ENCODE assay signal across 11 cellular contexts in genomic region chr7:47610506-47611044, GRCh38. TPM values are rescaled to one million over a fixed set of nuclear protein-coding genes. Genes with fewer than 3 reads are reported as not detected.
DNase-seq lines count a peak whose midpoint lies in the region; ATAC-seq and TF ChIP-seq lines count a peak whose summit lies in the region.
"Had no signal": no experiment of that assay in that cellular context is flagged by ENCODE, and none has a peak within 500 bp of the region (broad histone marks: within the 10 kb centered on the region; RNA-seq: fewer than 3 reads in every experiment).

No MANE protein-coding gene starts in this region.

- peak; percentile 25; the same call in 1 of the 2 replicates for TF ChIP-seq POLR2A in IMR-90 (IDR thresholded peaks at IDR 0.05; ENCODE audit: low read depth, low read length)
- TF ChIP-seq POLR2A in adrenal gland (IDR thresholded peaks at IDR 0.05) = no peak

- H2BK15ac ChIP-seq in IMR-90 (ENCODE audit: low read depth, low read length) = peak overlapping the region; percentile 48; the same call in 2 of the 3 replicates

- H3K23ac ChIP-seq in IMR-90 (ENCODE audit: low read depth, low read length) = peak overlapping the region; percentile 69

- peak overlapping the region; percentile 85 for H2AK9ac ChIP-seq in IMR-90 (replicated peaks; ENCODE audit: low read depth, low read length, poor library complexity)

- H3K14ac ChIP-seq in IMR-90 (replicated peaks; ENCODE audit: low read depth, low read length) = peak overlapping the region; percentile 84

- dilution Hi-C loops in IMR-90 (cut with HindIII; ENCODE audit: low sequenced_read_pairs, unreplicated experiment) = no loop called here

- no peaks in the 10 kb centered on the region for H3K27me3 Mint-ChIP-seq in MCF 10A (ENCODE audit: insufficient read depth, unreplicated experiment)

- peak overlapping the region; percentile 28 for H3K4me2 ChIP-seq in IMR-90 (ENCODE audit: low read depth, low read length)

- no peaks in the 10 kb centered on the region; the same call in 1 of the 2 replicates for H4K20me1 ChIP-seq in IMR-90 (ENCODE audit: insufficient read depth, low read length)

- WGBS in IMR-90 (ENCODE audit: extremely low coverage in 2 of 2, insufficient read length in 1 of 2), 2 experiments = 43% methylated on average over 1 of the region's 4 CpGs; no CpG with 5 or more reads in 1 of the 2 experiments
- 52 to 70% (median 59%) methylated on average over 4 of the region's 4 CpGs for WGBS in adrenal gland, 4 donors

- H3K27ac ChIP-seq in IMR-90 (ENCODE audit: insufficient read depth, low read length) = peak overlapping the region; percentile 86
- peak overlapping the region in 1 of 2 donors; percentile 67 for H3K27ac ChIP-seq in left lung
- peak overlapping the region; percentile 79 for H3K27ac ChIP-seq in subcutaneous abdominal adipose tissue (ENCODE audit: low read depth, low read length)
- H3K27ac ChIP-seq in adrenal gland = peak overlapping the region in 2 of 5 donors; percentile 34 to 69

- BruUV-seq in IMR-90 (replicated peaks; lab: Mats Ljungman, UMichigan) = no TSS peak
- no TSS peak for BruUV-seq in MCF 10A (replicated peaks; lab: Mats Ljungman, UMichigan)

- H3K9me3 ChIP-seq in IMR-90 (ENCODE audit: control insufficient read depth, insufficient read depth, low read length) (no peaks in the 10 kb centered on the region), left lung (no peaks in the 10 kb centered on the region), subcutaneous abdominal adipose tissue (ENCODE audit: control insufficient read depth in 5 of 5, low read length in 5 of 5) (no peaks in the 10 kb centered on the region), adrenal gland (replicated peaks in 1 of 3) (no peaks in the 10 kb centered on the region)

- H4K8ac ChIP-seq in IMR-90 (ENCODE audit: low read depth in 2 of 2, low read length in 2 of 2) = peak overlapping the region; percentile 64 to 91; a peak in 3 of 4 replicates

- peak overlapping the region; percentile 66 for H4K5ac ChIP-seq in IMR-90 (ENCODE audit: low read depth, low read length)

- POLR2A ChIA-PET in IMR-90 (lab: Charles Lee; ENCODE audit: unreplicated experiment) = interaction anchor here (0.6 to 1.6 kb wide), 6 partner anchors 13 to 99 kb away, joined by 3 to 7 read pairs (median 4); no protein-coding TSS in a partner anchor
- POLR2A ChIA-PET in MCF 10A (lab: Yijun Ruan, JAX) = interaction anchor here (1.1 to 1.4 kb wide), 2 partner anchors 9 to 41 kb away, joined by 3 to 5 read pairs; no protein-coding TSS in a partner anchor

- TF ChIP-seq RAD21 in IMR-90 (IDR thresholded peaks at IDR 0.05; ENCODE audit: low read length) = peak; percentile 8; the same call in 1 of the 2 replicates

- DNase-seq in IMR-90 (peak; percentile 94), MCF 10A (ENCODE audit: unreplicated experiment) (peak; percentile 59), left lung (no peak), posterior vena cava (ENCODE audit: low spot score) (no peak), adrenal gland (no peak)
- no peak for DNase-seq in activated CD4-positive, alpha-beta T cell treated with anti-CD3 and anti-CD28 coated beads, Interleukin-2, amount 50 U/mL, for 4 hours
- DNase-seq: islet precursor cell; SIG-M5; stimulated activated CD4-positive, alpha-beta T cell treated with anti-CD3 and anti-CD28 coated beads, Interleukin-2, amount 100 ng/mL, for 48 hours had no signal

- H2BK5ac ChIP-seq in IMR-90 (ENCODE audit: low read depth, low read length, poor library complexity, severe bottlenecking) = peak overlapping the region; percentile 93

- H3K36me3 ChIP-seq in IMR-90 (ENCODE audit: control insufficient read depth, insufficient read depth, low read length) = no peaks in the 10 kb centered on the region
- H3K36me3 ChIP-seq in left lung = no peaks in the 10 kb centered on the region
- H3K36me3 ChIP-seq in subcutaneous abdominal adipose tissue (ENCODE audit: control insufficient read depth in 5 of 5, insufficient read depth in 5 of 5, low read length in 5 of 5) = no peaks in the 10 kb centered on the region
- no peaks in the 10 kb centered on the region for H3K36me3 ChIP-seq in adrenal gland (replicated peaks in 1 of 2)

- H2BK120ac ChIP-seq in IMR-90 (ENCODE audit: low read depth, low read length) = peak overlapping the region; percentile 95

- peaks cover 6% of the 10 kb centered on the region for H3K4me1 Mint-ChIP-seq in MCF 10A (ENCODE audit: insufficient read depth, unreplicated experiment)

- peak overlapping the region; percentile 95 for H3K4ac ChIP-seq in IMR-90 (ENCODE audit: low read depth, low read length)

- no peak overlapping the region for H3K27ac Mint-ChIP-seq in MCF 10A (ENCODE audit: low read depth, unreplicated experiment)

- CTCF ChIA-PET in IMR-90 (lab: Yijun Ruan, JAX) (interaction anchor here (1.0 to 1.7 kb wide), 3 partner anchors 15 to 208 kb away, joined by 3 to 7 read pairs (median 4); no protein-coding TSS in a partner anchor), MCF 10A (lab: Yijun Ruan, JAX) (interaction anchor here (0.6 to 1.0 kb wide), 3 partner anchors 10 to 274 kb away, joined by 3 to 4 read pairs (median 3); no protein-coding TSS in a partner anchor)

- ATAC-seq in IMR-90 (ENCODE audit: low read depth) = peak; percentile 85
- ATAC-seq in left lung = peak; percentile 53
- no peak for ATAC-seq in HG03196 (IDR thresholded peaks at IDR 0.05; ENCODE audit: unreplicated experiment)

- H3K36me3 Mint-ChIP-seq in MCF 10A (ENCODE audit: insufficient read depth, unreplicated experiment) = no peaks in the 10 kb centered on the region

- peak overlapping the region; percentile 93 for H2BK20ac ChIP-seq in IMR-90 (ENCODE audit: low read depth, low read length)

- H3K9ac ChIP-seq in IMR-90 (ENCODE audit: low read depth, low read length) (peak overlapping the region; percentile 49), subcutaneous abdominal adipose tissue (ENCODE audit: low read length in 5 of 5) (peak overlapping the region in 1 of 5 donors; percentile 15)

- no peaks in the 10 kb centered on the region for H3K9me3 Mint-ChIP-seq in MCF 10A (ENCODE audit: unreplicated experiment)

- peak overlapping the region; percentile 95 for H4K91ac ChIP-seq in IMR-90 (ENCODE audit: insufficient read depth, low read depth, low read length)

- peaks cover 20% of the 10 kb centered on the region for H3K9me1 ChIP-seq in IMR-90 (ENCODE audit: insufficient read depth, low read length)

- peak overlapping the region; percentile 73 for H2AK5ac ChIP-seq in IMR-90 (ENCODE audit: low read depth, low read length)

- in situ Hi-C loops in IMR-90 (cut with MboI; ENCODE audit: low sequenced_read_pairs) = no loop called here

- intact Hi-C loops in IMR-90 (cut with micrococcal nuclease) = loop anchor here (5.0 kb wide), 2 partner anchors 38 to 42 kb away; no protein-coding TSS in a partner anchor
- intact Hi-C loops in MCF 10A (cut with micrococcal nuclease) = no loop called here
- intact Hi-C loops in left lung (cut with DNase I) = no loop called here
- intact Hi-C loops in posterior vena cava (cut with DNase I) = no loop called here
- intact Hi-C loops in adrenal gland (cut with DNase I) = no loop called here

- H3K4me1 ChIP-seq in IMR-90 (ENCODE audit: control insufficient read depth, insufficient read depth, low read length) (peaks cover 19% of the 10 kb centered on the region), left lung (peaks cover 0 to 14% of the 10 kb centered on the region in 2 donors), subcutaneous abdominal adipose tissue (ENCODE audit: control insufficient read depth in 5 of 5, insufficient read depth in 5 of 5, low read length in 5 of 5) (peaks cover 9 to 31% (median 22%) of the 10 kb centered on the region in 5 donors), adrenal gland (replicated peaks in 1 of 2) (no peaks in the 10 kb centered on the region)

- 0 out of 4 replicates have a peak, but pooled peaks cover 0 to 3% of the 10 kb centered on the region in 2 experiments for H3K79me1 ChIP-seq in IMR-90 (ENCODE audit: low read depth in 1 of 2, low read length in 2 of 2)

- no peak overlapping the region for H3K4me3 ChIP-seq in IMR-90 (ENCODE audit: insufficient read depth, low read depth, low read length)
- no peak overlapping the region for H3K4me3 ChIP-seq in left lung
- no peak overlapping the region for H3K4me3 ChIP-seq in subcutaneous abdominal adipose tissue (ENCODE audit: low read depth in 1 of 5, low read length in 5 of 5)
- no peak overlapping the region for H3K4me3 ChIP-seq in adrenal gland

- H3K56ac ChIP-seq in IMR-90 (ENCODE audit: extremely low read depth, insufficient read depth, low read length) = peak overlapping the region; percentile 96

- TF ChIP-seq CTCF in IMR-90 (conservative IDR thresholded peaks at IDR 0.05; ENCODE audit: low read depth, low read length) (no peak), MCF 10A (IDR thresholded peaks at IDR 0.05; ENCODE audit: unreplicated experiment) (no peak), left lung (IDR thresholded peaks at IDR 0.05) (no peak), adrenal gland (IDR thresholded peaks at IDR 0.05) (no peak)

- no peak overlapping the region for H3K4me3 Mint-ChIP-seq in MCF 10A (ENCODE audit: unreplicated experiment)

- peak overlapping the region; percentile 77 for H3K18ac ChIP-seq in IMR-90 (ENCODE audit: low read depth, low read length)

- H2AFZ ChIP-seq in IMR-90 (replicated peaks; ENCODE audit: low read length, poor library complexity) = peak overlapping the region; percentile 55

- H3K27me3 ChIP-seq in IMR-90 (ENCODE audit: control insufficient read depth, insufficient read depth, low read length) = no peaks in the 10 kb centered on the region; the same call in 1 of the 2 replicates
- H3K27me3 ChIP-seq in left lung = no peaks in the 10 kb centered on the region
- no peaks in the 10 kb centered on the region for H3K27me3 ChIP-seq in subcutaneous abdominal adipose tissue (ENCODE audit: control insufficient read depth in 5 of 5, insufficient read depth in 4 of 5, low read length in 5 of 5)
- no peaks in the 10 kb centered on the region for H3K27me3 ChIP-seq in adrenal gland

TF ChIP-seq in IMR-90, 13 proteins besides CTCF, POLR2A, EP300 and RAD21 (continues in another document):
- no peak for TF ChIP-seq SMC3 (IDR thresholded peaks at IDR 0.05; ENCODE audit: low read depth, low read length)
- TF ChIP-seq CEBPB (IDR thresholded peaks at IDR 0.05; ENCODE audit: low read depth, low read length) = peak; percentile 92
- TF ChIP-seq MXI1 (IDR thresholded peaks at IDR 0.05; ENCODE audit: borderline replicate concordance, low read depth, low read length) = no peak
- TF ChIP-seq CHD1 (IDR thresholded peaks at IDR 0.05; ENCODE audit: low read depth, low read length) = no peak
- 0 out of 2 replicates have a peak, but pooled peaks have one; percentile 12 for TF ChIP-seq MAZ (IDR thresholded peaks at IDR 0.05; ENCODE audit: borderline replicate concordance, low read depth, low read length)
- no peak for TF ChIP-seq NFE2L2 (IDR thresholded peaks at IDR 0.05; ENCODE audit: low read depth, low read length)

RNA-seq across cellular contexts. Expression of gene TNS3, which starts 28.7 kb away (rescaled TPM):
- total RNA-seq in IMR-90 (2012; rRNA removed) (58.9 and 64.3 TPM in 2 replicates), MCF 10A (2022) (30.1 and 33.3 TPM in 2 replicates), left lung (100 to 1,000 TPM; 126 to 151 TPM), posterior vena cava (10 to 100 TPM; 64.8 to 69.3 TPM), adrenal gland (100 to 1,000 TPM in 6 of 8 donors, 10 to 100 TPM in 2; 75.8 to 188 (median 129) TPM)
- polyA plus RNA-seq in IMR-90 (2012; rRNA removed) (75.6 and 79.2 TPM in 2 replicates), adrenal gland (10 to 100 TPM; 21.0 to 36.5 (median 36.4) TPM)
- polyA plus RNA-seq in IMR-90 (2012; cell fraction: cytosol; rRNA removed) = 45.5 and 62.9 TPM in 2 replicates
- polyA plus RNA-seq in IMR-90 (2012; cell fraction: nucleus; rRNA removed; ENCODE audit: low replicate concordance) = 103 and 160 TPM in 2 replicates

Comparison
In these comparisons a context has a peak if more than half of its experiments do, and no peak if none do; other contexts are left out.
1. DNase-seq: peak in IMR-90 (single experiment) and MCF 10A (single experiment); none in left lung (0 of 2), posterior vena cava (single experiment), activated CD4-positive, alpha-beta T cell treated with anti-CD3 and anti-CD28 coated beads, Interleukin-2, amount 50 U/mL, for 4 hours (0 of 2) and adrenal gland (0 of 7).